ENCODE assay signal across 9 cellular contexts in the genomic region with DNA sequence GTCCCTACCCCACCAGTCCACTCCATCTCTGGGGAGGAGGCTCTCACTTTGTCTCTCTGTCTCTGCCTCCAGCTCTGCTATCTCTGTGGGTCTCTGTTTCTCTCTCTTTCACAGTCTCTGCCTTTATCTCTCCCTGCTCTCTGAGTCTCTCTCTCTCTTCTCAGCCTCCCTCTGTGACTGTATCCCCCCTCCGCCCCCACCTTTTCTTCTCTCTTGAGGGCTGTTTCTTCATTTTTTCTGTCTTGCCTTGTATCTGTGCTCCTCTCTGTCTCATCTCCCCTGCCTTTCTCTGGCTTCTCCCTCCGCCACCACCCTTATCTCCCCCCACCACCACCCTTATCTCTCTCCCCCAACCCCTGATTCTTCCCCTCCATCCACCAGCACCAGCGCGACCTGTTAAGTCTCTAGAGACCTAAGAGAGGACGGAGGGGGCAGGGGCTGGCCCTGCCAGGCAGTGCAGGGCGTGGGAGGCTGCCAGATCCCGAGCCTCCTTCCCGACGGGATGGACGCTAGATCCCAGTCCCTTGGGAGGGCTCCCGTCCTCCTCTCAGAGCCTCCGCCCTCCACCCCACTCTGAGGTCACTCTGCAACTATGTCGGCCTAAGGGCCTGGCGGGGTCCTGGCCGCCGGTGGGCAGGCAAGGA. TPM values are rescaled to one million over a fixed set of nuclear protein-coding genes. Genes with fewer than 3 reads are reported as not detected.
DNase-seq lines count a peak whose midpoint lies in the region; ATAC-seq and TF ChIP-seq lines count a peak whose summit lies in the region.
"Had no signal": no experiment of that assay in that cellular context is flagged by ENCODE, and none has a peak within 500 bp of the region (broad histone marks: within the 10 kb centered on the region; RNA-seq: fewer than 3 reads in every experiment).

No MANE protein-coding gene starts in this region.

- H3K4me3 ChIP-seq in thyroid gland (replicated peaks in 1 of 3), result peak overlapping the region in 1 of 3 donors; percentile 40

- ATAC-seq in HG03139 (IDR thresholded peaks at IDR 0.05; ENCODE audit: unreplicated experiment), result no peak

- TF ChIP-seq POLR2A in thyroid gland (IDR thresholded peaks at IDR 0.05), result no peak

- WGBS in thyroid gland, 2 donors, result 33 to 40% methylated on average over 16 of the region's 16 CpGs

- H3K4me1 ChIP-seq in thyroid gland, result no peaks in the 10 kb centered on the region

- H3K36me3 ChIP-seq in thyroid gland, result no peaks in the 10 kb centered on the region

- H3K27ac ChIP-seq in cingulate gyrus (ENCODE audit: low read depth, low read length) (peak overlapping the region; percentile 77), thyroid gland (peak overlapping the region; percentile 85 to 90 (median 89))

- no peaks in the 10 kb centered on the region for H3K9me3 ChIP-seq in thyroid gland

- H3K27me3 ChIP-seq in thyroid gland, result no peaks in the 10 kb centered on the region

- intact Hi-C loops in thyroid gland (cut with DNase I), result no loop called here

- TF ChIP-seq CTCF in thyroid gland (IDR thresholded peaks at IDR 0.05), result no peak

- DNase-seq in M059J (ENCODE audit: low read depth), result peak; percentile 71
- DNase-seq in left kidney (ENCODE audit: low read depth, low spot score), result peak; percentile 27
- DNase-seq in thyroid gland, result no peak
- no peak for DNase-seq in stimulated activated CD4-positive, alpha-beta T cell treated with anti-CD3 and anti-CD28 coated beads, Interleukin-4, amount 100 ng/mL, for 4 hours
- DNase-seq in NCI-H2081 treated with DMSO at 0.1 percent for 48 hours (lab: John Stamatoyannopoulos, UW), result no peak
- DNase-seq in GM19238 (ENCODE audit: insufficient read length, low spot score), result no peak

RNA-seq across cellular contexts. Expression of a gene that starts 1.0 kb away (rescaled TPM):
- 237 and 362 TPM in 2 replicates for total RNA-seq in M059J (2014; rRNA removed; shearing (Covaris generic))
- total RNA-seq in thyroid gland, result 10 to 100 TPM; 17.5 to 61.3 (median 35.4) TPM

RNA-seq across cellular contexts. Expression of a gene that starts 27.0 kb away (rescaled TPM):
- 5.6 and 7.3 TPM in 2 replicates for total RNA-seq in M059J (2014; rRNA removed; shearing (Covaris generic))
- total RNA-seq in thyroid gland, result 1 to 10 TPM in 3 of 4 donors, not detected in 1; 1.0 to 2.3 (median 1.0) TPM
- total RNA-seq: lung microvascular endothelial cell had no signal

RNA-seq across cellular contexts. Expression of a gene that starts 44.1 kb away (rescaled TPM):
- 94.9 and 143 TPM in 2 replicates for total RNA-seq in M059J (2014; rRNA removed; shearing (Covaris generic))
- 100 to 1,000 TPM; 129 to 180 (median 150) TPM for total RNA-seq in thyroid gland

Comparison
In these comparisons a context has a peak if more than half of its experiments do, and no peak if none do; other contexts are left out.
1. DNase-seq: peak in M059J (single experiment) and left kidney (single experiment); none in thyroid gland (0 of 2), stimulated activated CD4-positive, alpha-beta T cell treated with anti-CD3 and anti-CD28 coated beads, Interleukin-4, amount 100 ng/mL, for 4 hours (0 of 2), NCI-H2081 treated with DMSO at 0.1 percent for 48 hours (single experiment) and GM19238 (single experiment).